10 cellular contexts compared by ENCODE assay signal in the genomic region with DNA sequence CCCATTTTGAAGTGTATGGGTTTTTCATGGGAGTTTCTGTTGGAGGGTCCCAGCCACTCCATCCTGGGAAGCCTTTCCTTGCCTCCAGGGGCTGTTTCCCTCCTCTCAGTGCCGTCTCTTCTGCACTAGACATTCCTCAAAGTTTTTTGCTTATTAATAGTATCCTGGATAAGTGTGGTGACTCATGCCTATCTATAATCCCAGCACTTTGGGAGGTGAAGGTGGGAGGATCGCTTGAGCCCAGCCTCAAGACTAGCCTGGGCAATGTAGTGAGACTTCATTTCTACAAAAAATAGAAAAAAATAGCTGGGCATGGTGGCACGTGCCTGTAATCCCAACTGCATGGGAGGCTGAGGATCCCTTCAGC. TPM values are rescaled to one million over a fixed set of nuclear protein-coding genes. Genes with fewer than 3 reads are reported as not detected.
DNase-seq lines count a peak whose midpoint lies in the region; FAIRE-seq and TF ChIP-seq lines count a peak whose summit lies in the region.
"Had no signal": no experiment of that assay in that cellular context is flagged by ENCODE, and none has a peak within 500 bp of the region (broad histone marks: within the 10 kb centered on the region; RNA-seq: fewer than 3 reads in every experiment).

No MANE protein-coding gene starts in this region.

- DNase-seq in A172 (ENCODE audit: low spot score), result peak; percentile 78
- DNase-seq in M059J (ENCODE audit: low read depth), result peak; percentile 69
- no peak for DNase-seq in endothelial cell of umbilical vein (ENCODE audit: low read depth, low spot score)
- no peak for DNase-seq in activated gamma-delta T cell treated with Interleukin-2 at 50 U/mL for 16 hours
- DNase-seq in activated CD4-positive, alpha-beta T cell treated with anti-CD3 and anti-CD28 coated beads, Interleukin-2, amount 50 U/mL, for 4 hours, result no peak
- DNase-seq in activated CD4-positive, alpha-beta T cell treated with anti-CD3 and anti-CD28 coated beads for 48 hours, result no peak
- DNase-seq in T-helper 9 cell, result no peak
- DNase-seq: NCI-H526 had no signal

- no peaks in the 10 kb centered on the region for H3K9me1 ChIP-seq in endothelial cell of umbilical vein (replicated peaks; ENCODE audit: control insufficient read depth, extremely low read depth, insufficient read depth, low read length)

- peak; percentile 47 for FAIRE-seq in endothelial cell of umbilical vein (lab: Jason Lieb, UNC)
- FAIRE-seq: colon had no signal

- CTCF ChIA-PET in endothelial cell of umbilical vein (lab: Charles Lee), result interaction anchor here (0.7 to 2.2 kb wide), 7 partner anchors 9 to 243 kb away, joined by 3 to 8 read pairs (median 3); no protein-coding TSS in a partner anchor

- no peak for TF ChIP-seq CTCF in endothelial cell of umbilical vein (IDR thresholded peaks at IDR 0.05; ENCODE audit: extremely low read depth in 1 of 2, insufficient read depth in 1 of 2, low read depth in 1 of 2, low read length in 2 of 2)

- no TSS peak for BruUV-seq in endothelial cell of umbilical vein (replicated peaks; lab: Mats Ljungman, UMichigan)

- no peak overlapping the region for H2AFZ ChIP-seq in endothelial cell of umbilical vein (ENCODE audit: low read depth, low read length)

- no peak for TF ChIP-seq POLR2A in endothelial cell of umbilical vein (IDR thresholded peaks at IDR 0.05; ENCODE audit: low read depth, low read length)

- no peaks in the 10 kb centered on the region for H4K20me1 ChIP-seq in endothelial cell of umbilical vein (replicated peaks; ENCODE audit: control insufficient read depth, extremely low read depth, insufficient read depth, low read length)

- H3K4me3 ChIP-seq in endothelial cell of umbilical vein (replicated peaks in 1 of 3; ENCODE audit: insufficient read depth in 1 of 3, low read depth in 1 of 3, low read length in 3 of 3) (no peak overlapping the region), muscle layer of colon (ENCODE audit: low read depth in 1 of 2, low read length in 2 of 2) (no peak overlapping the region)

- no peak overlapping the region for H3K4me2 ChIP-seq in endothelial cell of umbilical vein (ENCODE audit: insufficient read depth, low read length)

- POLR2A ChIA-PET in endothelial cell of umbilical vein (lab: Charles Lee), result no interaction called here

- dilution Hi-C loops in endothelial cell of umbilical vein (cut with MboI; ENCODE audit: extremely low pct_ligation_motif_present, low sequenced_read_pairs), result no loop called here

- no peaks in the 10 kb centered on the region for H3K79me2 ChIP-seq in endothelial cell of umbilical vein (ENCODE audit: control insufficient read depth, insufficient read depth, low read length)

- H3K9ac ChIP-seq in endothelial cell of umbilical vein (replicated peaks; ENCODE audit: extremely low read depth, insufficient read depth, low read length) (no peak overlapping the region), muscle layer of colon (ENCODE audit: low read length) (no peak overlapping the region)

- intact Hi-C loops in endothelial cell of umbilical vein (cut with micrococcal nuclease), result no loop called here

- H3K36me3 ChIP-seq in endothelial cell of umbilical vein (ENCODE audit: control insufficient read depth in 2 of 2, extremely low read depth in 1 of 2, insufficient read depth in 2 of 2, low read length in 2 of 2) (no peaks in the 10 kb centered on the region), muscle layer of colon (ENCODE audit: insufficient read depth, low read length) (no peaks in the 10 kb centered on the region)

- H3K27me3 ChIP-seq in endothelial cell of umbilical vein (ENCODE audit: control insufficient read depth in 2 of 2, insufficient read depth in 2 of 2, low read length in 2 of 2) (peaks cover 0 to 1% of the 10 kb centered on the region in 2 experiments), muscle layer of colon (ENCODE audit: control insufficient read depth in 1 of 2, insufficient read depth in 2 of 2, low read length in 2 of 2) (no peaks in the 10 kb centered on the region)

- H3K27ac ChIP-seq in endothelial cell of umbilical vein (ENCODE audit: insufficient read depth, low read depth, low read length), result no peak overlapping the region
- peak overlapping the region; percentile 72 for H3K27ac ChIP-seq in muscle layer of colon (ENCODE audit: low read depth, low read length)

- H3K9me3 ChIP-seq in endothelial cell of umbilical vein (replicated peaks; ENCODE audit: control insufficient read depth, insufficient read depth, low read length) (no peaks in the 10 kb centered on the region), muscle layer of colon (ENCODE audit: low read length) (no peaks in the 10 kb centered on the region)

- H3K4me1 ChIP-seq in endothelial cell of umbilical vein (ENCODE audit: control insufficient read depth, extremely low read depth, insufficient read depth, low read length) (no peaks in the 10 kb centered on the region), muscle layer of colon (ENCODE audit: insufficient read depth, low read length) (peaks cover 29% of the 10 kb centered on the region)

TF ChIP-seq in endothelial cell of umbilical vein, 7 proteins besides CTCF, POLR2A, EP300 and RAD21:
- TF ChIP-seq, protein P1, sequence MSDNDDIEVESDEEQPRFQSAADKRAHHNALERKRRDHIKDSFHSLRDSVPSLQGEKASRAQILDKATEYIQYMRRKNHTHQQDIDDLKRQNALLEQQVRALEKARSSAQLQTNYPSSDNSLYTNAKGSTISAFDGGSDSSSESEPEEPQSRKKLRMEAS (IDR thresholded peaks at IDR 0.05; ENCODE audit: insufficient read depth, insufficient read length), result no peak
- TF ChIP-seq GATA2 (IDR thresholded peaks at IDR 0.05; ENCODE audit: insufficient read depth, insufficient read length, low read depth, low read length) (no peak), EZH2 (IDR thresholded peaks at IDR 0.05; ENCODE audit: borderline replicate concordance, low read depth, low read length, severe bottlenecking) (no peak), MYC (IDR thresholded peaks at IDR 0.05; ENCODE audit: low read depth, low read length) (no peak), POLR2AphosphoS5 (IDR thresholded peaks at IDR 0.05; ENCODE audit: insufficient read depth, low read depth, low read length) (no peak), FOS (IDR thresholded peaks at IDR 0.05; ENCODE audit: borderline replicate concordance, insufficient read depth, low read length) (no peak), JUN (IDR thresholded peaks at IDR 0.05; ENCODE audit: borderline replicate concordance, insufficient read depth, insufficient read length, low read depth) (no peak)
TF ChIP-seq in endothelial cell of umbilical vein: peak in this region for 0.

RNA-seq across cellular contexts. Expression of gene RALGPS1, which starts 43.1 kb away (rescaled TPM):
- total RNA-seq in A172 (2014; rRNA removed; shearing (Covaris generic)), result 4.6 and 15.3 TPM in 2 replicates
- total RNA-seq in M059J (2014; rRNA removed; shearing (Covaris generic)), result 3.6 and 9.8 TPM in 2 replicates
- total RNA-seq in endothelial cell of umbilical vein, result 5.5 and 6.8 TPM in 2 replicates
- 1.7 and 3.8 TPM in 2 replicates for polyA plus RNA-seq in endothelial cell of umbilical vein
- 1.9 TPM in 2 replicates for polyA plus RNA-seq in endothelial cell of umbilical vein (2011; cell fraction: cytosol; rRNA removed)
- 13.0 and 13.3 TPM in 2 replicates for polyA plus RNA-seq in endothelial cell of umbilical vein (2011; cell fraction: nucleus; rRNA removed)
- 2.0 and 3.0 TPM in 2 replicates for polyA plus RNA-seq in endothelial cell of umbilical vein (2012)
- polyA minus RNA-seq in endothelial cell of umbilical vein, result 5.8 and 6.3 TPM in 2 replicates
- 1.4 TPM for polyA minus RNA-seq in endothelial cell of umbilical vein (2011; cell fraction: cytosol; rRNA and poly(A)+ RNA removed)
- 8.9 TPM in 2 replicates for polyA minus RNA-seq in endothelial cell of umbilical vein (2011; cell fraction: nucleus; rRNA and poly(A)+ RNA removed)

Comparison
In these comparisons a context has a peak if more than half of its experiments do, and no peak if none do; other contexts are left out.
1. DNase-seq: peak in A172 (single experiment) and M059J (single experiment); none in endothelial cell of umbilical vein (single experiment), activated gamma-delta T cell treated with Interleukin-2 at 50 U/mL for 16 hours (single experiment), activated CD4-positive, alpha-beta T cell treated with anti-CD3 and anti-CD28 coated beads, Interleukin-2, amount 50 U/mL, for 4 hours (0 of 2), activated CD4-positive, alpha-beta T cell treated with anti-CD3 and anti-CD28 coated beads for 48 hours (single experiment) and T-helper 9 cell (single experiment).